20 cellular contexts compared by ENCODE assay signal in the genomic region with DNA sequence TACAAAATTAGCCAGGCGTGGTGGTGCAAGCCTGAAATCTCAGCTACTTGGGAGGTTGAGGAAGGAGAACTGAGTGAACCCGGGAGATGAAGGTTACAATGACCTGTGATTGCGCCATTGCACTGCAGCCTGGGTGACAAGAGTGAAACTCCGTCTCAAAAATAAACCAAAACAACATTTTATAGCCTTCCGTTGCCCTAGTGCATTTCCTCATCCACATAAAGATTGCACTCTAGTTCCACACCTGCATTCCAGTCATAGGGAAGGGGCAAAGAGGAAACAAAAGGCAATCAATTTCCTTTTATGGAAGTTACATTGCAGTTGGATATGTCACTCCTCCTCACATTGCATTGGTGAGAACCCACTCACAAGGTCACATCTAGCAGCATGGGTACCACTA.
DNase-seq lines count a peak whose midpoint lies in the region; ATAC-seq and TF ChIP-seq lines count a peak whose summit lies in the region.
"Had no signal": no experiment of that assay in that cellular context is flagged by ENCODE, and none has a peak within 500 bp of the region (broad histone marks: within the 10 kb centered on the region; RNA-seq: fewer than 3 reads in every experiment).

No MANE protein-coding gene starts in this region.

- intact Hi-C loops in mucosa of descending colon (cut with DNase I, micrococcal nuclease) = no loop called here

- no peaks in the 10 kb centered on the region for H3K9me2 ChIP-seq in GM23338 (ENCODE audit: insufficient read depth)

- no peak overlapping the region for H3K27ac ChIP-seq in GM23338 (ENCODE audit: low read depth)
- H3K27ac ChIP-seq: 22Rv1, BLaER1, C4-2B had no signal

- H2AFZ ChIP-seq in GM23338 = peak overlapping the region; percentile 67; the same call in 1 of the 2 replicates

- no peak for ATAC-seq in GM23338
- peak; percentile 96 for ATAC-seq in mucosa of descending colon
- ATAC-seq in esophagus mucosa = no peak
- ATAC-seq: CD8-positive, alpha-beta T cell; GM12878 had no signal

- TF ChIP-seq CTCF in GM23338 (conservative IDR thresholded peaks at IDR 0.05; ENCODE audit: low read depth in 2 of 2) = no peak
- no peak for TF ChIP-seq CTCF in mucosa of descending colon (IDR thresholded peaks at IDR 0.05)

- peaks cover 2% of the 10 kb centered on the region for H3K27me3 Mint-ChIP-seq in GM23338 (ENCODE audit: insufficient read depth, low read depth, poor library complexity)

- H3K4me3 ChIP-seq in GM23338 = no peak overlapping the region
- no peak overlapping the region for H3K4me3 ChIP-seq in mucosa of descending colon
- H3K4me3 ChIP-seq: BLaER1, GM12878, HAP-1 had no signal

- no peaks in the 10 kb centered on the region for H3F3A ChIP-seq in GM23338 (replicated peaks; ENCODE audit: low read depth)

- H3K4me3 Mint-ChIP-seq in GM23338 = no peak overlapping the region
- H3K4me3 Mint-ChIP-seq: B cell; CD4-positive, CD25-positive, alpha-beta regulatory T cell; CD8-positive, alpha-beta T cell; HFFc6 had no signal

- peaks cover 10% of the 10 kb centered on the region for H3K9me3 Mint-ChIP-seq in GM23338

- H3K9me3 ChIP-seq in mucosa of descending colon = no peaks in the 10 kb centered on the region

- H3K4me2 ChIP-seq in GM23338 = no peak overlapping the region
- H3K4me2 ChIP-seq: BLaER1 had no signal

- H3K36me3 ChIP-seq in GM23338 (ENCODE audit: insufficient read depth) (no peaks in the 10 kb centered on the region), mucosa of descending colon (ENCODE audit: low read depth) (no peaks in the 10 kb centered on the region)
- H3K36me3 ChIP-seq: BLaER1, HAP-1 had no signal

- H3K36me3 Mint-ChIP-seq in GM23338 (ENCODE audit: low read depth) = peaks cover 6% of the 10 kb centered on the region; the same call in 2 of the 3 replicates

- H3K27me3 ChIP-seq in GM23338 (ENCODE audit: insufficient read depth) = no peaks in the 10 kb centered on the region
- H3K27me3 ChIP-seq: BLaER1 had no signal

- no peaks in the 10 kb centered on the region; the same call in 1 of the 3 replicates for H3K4me1 Mint-ChIP-seq in GM23338
- H3K4me1 Mint-ChIP-seq: B cell had no signal

- no peaks in the 10 kb centered on the region for H4K20me1 ChIP-seq in GM23338 (replicated peaks; ENCODE audit: insufficient read depth)
- H4K20me1 ChIP-seq: BLaER1 had no signal

- H3K27ac Mint-ChIP-seq in GM23338 = no peak overlapping the region
- H3K27ac Mint-ChIP-seq: B cell; CD4-positive, CD25-positive, alpha-beta regulatory T cell; CD8-positive, alpha-beta T cell; HFFc6 had no signal

- H3K79me2 ChIP-seq in GM23338 (replicated peaks; ENCODE audit: insufficient read depth) = no peaks in the 10 kb centered on the region

- H3K4me1 ChIP-seq in GM23338 (ENCODE audit: insufficient read depth) (0 out of 2 replicates have a peak, but pooled peaks cover 3% of the 10 kb centered on the region), mucosa of descending colon (ENCODE audit: low read depth) (no peaks in the 10 kb centered on the region)

- DNase-seq in GM23338 (ENCODE audit: low spot score) = no peak
- DNase-seq in MV-4-11 (lab: John Stamatoyannopoulos, UW) = peak; percentile 45
- peak in 1 of 3 donors; percentile 31 for DNase-seq in mucosa of descending colon
- DNase-seq in COLO829 (ENCODE audit: low spot score) = no peak
- no peak for DNase-seq in NCI-H526 (lab: John Stamatoyannopoulos, UW)
- DNase-seq: CD4-positive, CD25-positive, alpha-beta regulatory T cell; CD8-positive, alpha-beta T cell; DMS 273 treated with DMSO at 0.1 percent for 48 hours; DMS79; EL; GDM1; GOT3; HFFc6 had no signal

TF ChIP-seq in GM23338, 12 proteins besides CTCF, POLR2A, EP300 and RAD21 (continues in another document):
- TF ChIP-seq ZNF331 (CRISPR knock-in tag; IDR thresholded peaks at IDR 0.05; ENCODE audit: low read depth) = no peak
- TF ChIP-seq STAT1 (IDR thresholded peaks at IDR 0.05; ENCODE audit: unreplicated experiment) = no peak
- TF ChIP-seq ZNF114 (CRISPR knock-in tag; IDR thresholded peaks at IDR 0.05) = no peak
- TF ChIP-seq EZH2 (IDR thresholded peaks at IDR 0.05; ENCODE audit: low read depth, unreplicated experiment) = no peak
- TF ChIP-seq JUNB (IDR thresholded peaks at IDR 0.05; ENCODE audit: unreplicated experiment) = no peak
- no peak for TF ChIP-seq EZH2phosphoT487 (IDR thresholded peaks at IDR 0.05; ENCODE audit: unreplicated experiment)
- TF ChIP-seq, protein P1, sequence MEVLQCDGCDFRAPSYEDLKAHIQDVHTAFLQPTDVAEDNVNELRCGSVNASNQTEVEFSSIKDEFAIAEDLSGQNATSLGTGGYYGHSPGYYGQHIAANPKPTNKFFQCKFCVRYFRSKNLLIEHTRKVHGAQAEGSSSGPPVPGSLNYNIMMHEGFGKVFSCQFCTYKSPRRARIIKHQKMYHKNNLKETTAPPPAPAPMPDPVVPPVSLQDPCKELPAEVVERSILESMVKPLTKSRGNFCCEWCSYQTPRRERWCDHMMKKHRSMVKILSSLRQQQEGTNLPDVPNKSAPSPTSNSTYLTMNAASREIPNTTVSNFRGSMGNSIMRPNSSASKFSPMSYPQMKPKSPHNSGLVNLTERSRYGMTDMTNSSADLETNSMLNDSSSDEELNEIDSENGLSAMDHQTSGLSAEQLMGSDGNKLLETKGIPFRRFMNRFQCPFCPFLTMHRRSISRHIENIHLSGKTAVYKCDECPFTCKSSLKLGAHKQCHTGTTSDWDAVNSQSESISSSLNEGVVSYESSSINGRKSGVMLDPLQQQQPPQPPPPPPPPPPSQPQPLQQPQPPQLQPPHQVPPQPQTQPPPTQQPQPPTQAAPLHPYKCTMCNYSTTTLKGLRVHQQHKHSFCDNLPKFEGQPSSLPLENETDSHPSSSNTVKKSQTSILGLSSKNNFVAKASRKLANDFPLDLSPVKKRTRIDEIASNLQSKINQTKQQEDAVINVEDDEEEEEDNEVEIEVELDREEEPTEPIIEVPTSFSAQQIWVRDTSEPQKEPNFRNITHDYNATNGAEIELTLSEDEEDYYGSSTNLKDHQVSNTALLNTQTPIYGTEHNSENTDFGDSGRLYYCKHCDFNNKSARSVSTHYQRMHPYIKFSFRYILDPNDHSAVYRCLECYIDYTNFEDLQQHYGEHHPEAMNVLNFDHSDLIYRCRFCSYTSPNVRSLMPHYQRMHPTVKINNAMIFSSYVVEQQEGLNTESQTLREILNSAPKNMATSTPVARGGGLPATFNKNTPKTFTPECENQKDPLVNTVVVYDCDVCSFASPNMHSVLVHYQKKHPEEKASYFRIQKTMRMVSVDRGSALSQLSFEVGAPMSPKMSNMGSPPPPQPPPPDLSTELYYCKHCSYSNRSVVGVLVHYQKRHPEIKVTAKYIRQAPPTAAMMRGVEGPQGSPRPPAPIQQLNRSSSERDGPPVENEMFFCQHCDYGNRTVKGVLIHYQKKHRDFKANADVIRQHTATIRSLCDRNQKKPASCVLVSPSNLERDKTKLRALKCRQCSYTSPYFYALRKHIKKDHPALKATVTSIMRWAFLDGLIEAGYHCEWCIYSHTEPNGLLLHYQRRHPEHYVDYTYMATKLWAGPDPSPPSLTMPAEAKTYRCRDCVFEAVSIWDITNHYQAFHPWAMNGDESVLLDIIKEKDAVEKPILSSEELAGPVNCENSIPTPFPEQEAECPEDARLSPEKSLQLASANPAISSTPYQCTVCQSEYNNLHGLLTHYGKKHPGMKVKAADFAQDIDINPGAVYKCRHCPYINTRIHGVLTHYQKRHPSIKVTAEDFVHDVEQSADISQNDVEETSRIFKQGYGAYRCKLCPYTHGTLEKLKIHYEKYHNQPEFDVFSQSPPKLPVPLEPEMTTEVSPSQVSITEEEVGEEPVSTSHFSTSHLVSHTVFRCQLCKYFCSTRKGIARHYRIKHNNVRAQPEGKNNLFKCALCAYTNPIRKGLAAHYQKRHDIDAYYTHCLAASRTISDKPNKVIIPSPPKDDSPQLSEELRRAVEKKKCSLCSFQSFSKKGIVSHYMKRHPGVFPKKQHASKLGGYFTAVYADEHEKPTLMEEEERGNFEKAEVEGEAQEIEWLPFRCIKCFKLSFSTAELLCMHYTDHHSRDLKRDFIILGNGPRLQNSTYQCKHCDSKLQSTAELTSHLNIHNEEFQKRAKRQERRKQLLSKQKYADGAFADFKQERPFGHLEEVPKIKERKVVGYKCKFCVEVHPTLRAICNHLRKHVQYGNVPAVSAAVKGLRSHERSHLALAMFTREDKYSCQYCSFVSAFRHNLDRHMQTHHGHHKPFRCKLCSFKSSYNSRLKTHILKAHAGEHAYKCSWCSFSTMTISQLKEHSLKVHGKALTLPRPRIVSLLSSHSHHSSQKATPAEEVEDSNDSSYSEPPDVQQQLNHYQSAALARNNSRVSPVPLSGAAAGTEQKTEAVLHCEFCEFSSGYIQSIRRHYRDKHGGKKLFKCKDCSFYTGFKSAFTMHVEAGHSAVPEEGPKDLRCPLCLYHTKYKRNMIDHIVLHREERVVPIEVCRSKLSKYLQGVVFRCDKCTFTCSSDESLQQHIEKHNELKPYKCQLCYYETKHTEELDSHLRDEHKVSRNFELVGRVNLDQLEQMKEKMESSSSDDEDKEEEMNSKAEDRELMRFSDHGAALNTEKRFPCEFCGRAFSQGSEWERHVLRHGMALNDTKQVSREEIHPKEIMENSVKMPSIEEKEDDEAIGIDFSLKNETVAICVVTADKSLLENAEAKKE (CRISPR knock-in tag; IDR thresholded peaks at IDR 0.05) = no peak
- no peak for TF ChIP-seq POLR2AphosphoS5 (IDR thresholded peaks at IDR 0.05; ENCODE audit: low read depth)
- TF ChIP-seq, protein P2, sequence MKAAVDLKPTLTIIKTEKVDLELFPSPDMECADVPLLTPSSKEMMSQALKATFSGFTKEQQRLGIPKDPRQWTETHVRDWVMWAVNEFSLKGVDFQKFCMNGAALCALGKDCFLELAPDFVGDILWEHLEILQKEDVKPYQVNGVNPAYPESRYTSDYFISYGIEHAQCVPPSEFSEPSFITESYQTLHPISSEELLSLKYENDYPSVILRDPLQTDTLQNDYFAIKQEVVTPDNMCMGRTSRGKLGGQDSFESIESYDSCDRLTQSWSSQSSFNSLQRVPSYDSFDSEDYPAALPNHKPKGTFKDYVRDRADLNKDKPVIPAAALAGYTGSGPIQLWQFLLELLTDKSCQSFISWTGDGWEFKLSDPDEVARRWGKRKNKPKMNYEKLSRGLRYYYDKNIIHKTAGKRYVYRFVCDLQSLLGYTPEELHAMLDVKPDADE (IDR thresholded peaks at IDR 0.05) = no peak
- no peak for TF ChIP-seq NANOG (IDR thresholded peaks at IDR 0.05; ENCODE audit: borderline replicate concordance)
